Comparison of ENCODE assay signal across 24 cellular contexts in the genomic region with DNA sequence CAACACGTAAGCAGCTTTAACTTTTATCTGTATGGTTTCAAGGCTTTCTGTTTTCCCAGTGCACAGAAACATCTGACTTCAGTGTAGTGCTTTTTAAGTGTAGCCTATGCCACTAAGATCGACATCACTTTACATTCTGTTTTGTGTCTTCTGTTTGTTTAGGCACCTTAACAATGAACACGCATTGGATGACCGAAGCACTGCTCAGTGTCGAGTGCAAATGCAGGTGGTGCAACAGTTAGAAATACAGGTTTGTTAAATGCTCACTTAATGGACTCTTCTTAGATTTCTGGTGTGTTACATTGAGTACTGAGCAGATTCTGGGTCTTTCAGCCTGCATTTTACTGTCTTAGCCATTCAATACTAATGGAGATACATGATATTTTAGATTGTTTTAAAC.
DNase-seq lines count a peak whose midpoint lies in the region; ATAC-seq and TF ChIP-seq lines count a peak whose summit lies in the region.
"Had no signal": no experiment of that assay in that cellular context is flagged by ENCODE, and none has a peak within 500 bp of the region (broad histone marks: within the 10 kb centered on the region; RNA-seq: fewer than 3 reads in every experiment).

No MANE protein-coding gene starts in this region.

- peak overlapping the region; percentile 26 for H3K4me3 ChIP-seq in endocrine pancreas (ENCODE audit: control insufficient read depth, insufficient read depth, low read length)
- no peak overlapping the region for H3K4me3 ChIP-seq in right cardiac atrium (ENCODE audit: low read length)
- H3K4me3 ChIP-seq in vagina, result no peak overlapping the region
- H3K4me3 ChIP-seq: dorsolateral prefrontal cortex, SJSA1, suprapubic skin had no signal

- peak; percentile 96 for DNase-seq in DMS53 treated with DMSO at 0.1 percent for 48 hours (lab: John Stamatoyannopoulos, UW; ENCODE audit: unreplicated experiment)
- peak; percentile 51 for DNase-seq in NCI-H1436 treated with DMSO at 0.1 percent for 48 hours (lab: John Stamatoyannopoulos, UW)
- peak; percentile 47 for DNase-seq in NCI-H510A (lab: John Stamatoyannopoulos, UW)
- DNase-seq in NCI-H2196 (lab: John Stamatoyannopoulos, UW; ENCODE audit: unreplicated experiment), result no peak
- no peak for DNase-seq in right cardiac atrium
- no peak for DNase-seq in GDM1 (lab: John Stamatoyannopoulos, UW)
- DNase-seq in vagina (ENCODE audit: extremely low spot score in 2 of 2), result no peak
- DNase-seq: activated CD4-positive, CD25-positive, alpha-beta regulatory T cell; activated CD8-positive, alpha-beta memory T cell treated with anti-CD3 and anti-CD28 coated beads, Interleukin-2, amount 10 ng/mL, durations not matched to agents 7 days and 5 days; activated naive CD4-positive, alpha-beta T cell treated with anti-CD3 and anti-CD28 coated beads, Interleukin-2, amount 10 ng/mL, durations not matched to agents 7 days and 5 days; activated T-cell treated with anti-CD3 and anti-CD28 coated beads, Interleukin-2, amount 50 U/mL, for 72 hours; C1 segment of cervical spinal cord; Caco-2; dorsolateral prefrontal cortex; kidney; naive thymus-derived CD8-positive, alpha-beta T cell; NCI-H1048; NCI-H446; stimulated activated CD4-positive, alpha-beta T cell treated with anti-CD3 and anti-CD28 coated beads, Interleukin-15, amount 100 ng/mL, for 24 hours; stimulated activated naive B cell treated with anti-CD40 and anti-IgM and Interleukin-4, amounts not matched to agents 10 μg/mL and 1 μg/mL and 100 μg/mL, for 72 hours; T-cell had no signal

- H3K4me1 ChIP-seq in endocrine pancreas (ENCODE audit: control insufficient read depth, insufficient read depth, low read length) (peaks cover 44% of the 10 kb centered on the region), right cardiac atrium (ENCODE audit: control insufficient read depth, insufficient read depth, low read length) (peaks cover 2% of the 10 kb centered on the region), vagina (no peaks in the 10 kb centered on the region)
- H3K4me1 ChIP-seq: Caco-2, SJSA1, suprapubic skin had no signal

- no peak for TF ChIP-seq POLR2A in vagina (IDR thresholded peaks at IDR 0.05)

- no peaks in the 10 kb centered on the region for H3K36me3 ChIP-seq in endocrine pancreas (ENCODE audit: control insufficient read depth, insufficient read depth, low read length)
- H3K36me3 ChIP-seq in vagina, result no peaks in the 10 kb centered on the region
- H3K36me3 ChIP-seq: SJSA1 had no signal

- no peak overlapping the region for H3K9ac ChIP-seq in endocrine pancreas (ENCODE audit: control insufficient read depth, insufficient read depth, low read length)

- no peak for ATAC-seq in right cardiac atrium
- ATAC-seq: activated CD8-positive, alpha-beta memory T cell treated with anti-CD3 and anti-CD28 coated beads, Interleukin-2, amount 10 ng/mL, durations not matched to agents 7 days and 5 days; activated T-cell treated with anti-CD3 and anti-CD28 coated beads, Interleukin-2, amount 50 U/mL, for 72 hours; naive thymus-derived CD8-positive, alpha-beta T cell; stimulated activated naive B cell treated with anti-CD40 and anti-IgM and Interleukin-4, amounts not matched to agents 10 μg/mL and 1 μg/mL and 100 μg/mL, for 72 hours; T-cell had no signal

- 84% methylated on average over 5 of the region's 5 CpGs for WGBS in right cardiac atrium

- H3K27me3 ChIP-seq in endocrine pancreas (ENCODE audit: control insufficient read depth, insufficient read depth, low read length) (no peaks in the 10 kb centered on the region), right cardiac atrium (ENCODE audit: control insufficient read depth, insufficient read depth) (no peaks in the 10 kb centered on the region), vagina (no peaks in the 10 kb centered on the region)
- H3K27me3 ChIP-seq: dorsolateral prefrontal cortex, SJSA1, suprapubic skin had no signal

- H3K9me3 ChIP-seq in endocrine pancreas (ENCODE audit: control insufficient read depth, low read length), result no peaks in the 10 kb centered on the region
- no peaks in the 10 kb centered on the region for H3K9me3 ChIP-seq in right cardiac atrium (ENCODE audit: control insufficient read depth, low read length)
- no peaks in the 10 kb centered on the region for H3K9me3 ChIP-seq in vagina
- H3K9me3 ChIP-seq: Caco-2, SJSA1, suprapubic skin had no signal

- TF ChIP-seq CTCF in vagina (IDR thresholded peaks at IDR 0.05), result no peak

- intact Hi-C loops in right cardiac atrium (cut with DNase I), result no loop called here
- intact Hi-C loops in vagina (cut with DNase I), result no loop called here

- H3K27ac ChIP-seq in right cardiac atrium (ENCODE audit: low read length) (no peak overlapping the region), vagina (no peak overlapping the region)
- H3K27ac ChIP-seq: dorsolateral prefrontal cortex, SJSA1, suprapubic skin had no signal

Comparison
In these comparisons a context has a peak if more than half of its experiments do, and no peak if none do; other contexts are left out.
1. DNase-seq: peak in DMS53 treated with DMSO at 0.1 percent for 48 hours (single experiment), NCI-H1436 treated with DMSO at 0.1 percent for 48 hours (single experiment) and NCI-H510A (single experiment); none in NCI-H2196 (single experiment), right cardiac atrium (0 of 3), GDM1 (single experiment) and vagina (0 of 2).